Comparison of ENCODE assay signal across 8 cellular contexts in the genomic region with DNA sequence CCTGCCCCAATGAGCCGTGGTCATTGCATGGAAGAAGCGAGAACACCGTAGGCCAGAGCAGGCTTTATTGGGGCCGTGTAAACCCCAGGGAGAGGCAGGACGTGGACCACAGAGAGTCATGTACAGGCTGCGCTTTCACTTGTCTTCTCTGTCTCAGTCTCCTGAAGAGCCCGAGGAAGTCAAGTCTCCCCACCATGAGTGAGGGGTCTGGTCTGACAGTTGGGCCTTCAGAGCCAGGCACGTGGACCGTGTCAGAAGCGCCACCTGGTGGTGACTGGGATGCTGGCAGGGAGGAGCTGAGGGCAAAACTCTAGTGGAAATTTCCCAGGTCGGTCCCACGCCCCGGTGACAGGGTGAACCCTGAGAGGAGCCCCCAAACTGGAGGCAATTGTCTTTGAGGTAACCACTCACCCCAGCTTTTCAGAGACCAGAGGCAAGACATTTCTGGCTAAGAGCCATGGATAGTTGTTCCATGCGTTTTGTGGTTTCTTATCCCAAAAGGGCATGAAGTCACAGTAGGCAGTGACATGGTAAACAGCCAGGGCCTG. TPM values are rescaled to one million over a fixed set of nuclear protein-coding genes. Genes with fewer than 3 reads are reported as not detected.
A peak's percentile ranks its signal among the peaks of the same experiment; 100 is the strongest.
DNase-seq lines count a peak whose midpoint lies in the region; FAIRE-seq and TF ChIP-seq lines count a peak whose summit lies in the region.

No MANE protein-coding gene starts in this region.

- TF ChIP-seq CTCF in AG04449 (IDR thresholded peaks at IDR 0.05; ENCODE audit: insufficient read depth, low read length, missing control alignments) (peak; percentile 94), esophagus muscularis mucosa (IDR thresholded peaks at IDR 0.05) (peak; percentile 86 to 95 (median 90)), neural cell (IDR thresholded peaks at IDR 0.05; ENCODE audit: poor library complexity, severe bottlenecking) (peak; percentile 78), stomach (IDR thresholded peaks at IDR 0.05) (peak in 6 of 7 experiments; percentile 18 to 97 (median 92))

- H3K27ac ChIP-seq in esophagus muscularis mucosa (replicated peaks in 1 of 4) (peak overlapping the region in 2 of 4 donors; percentile 42 to 64), neural cell (ENCODE audit: low read length) (no peak overlapping the region), stomach (peak overlapping the region in 2 of 5 donors; percentile 14 to 37)

- TF ChIP-seq POLR2A in esophagus muscularis mucosa (IDR thresholded peaks at IDR 0.05; ENCODE audit: low read depth), result no peak
- no peak for TF ChIP-seq POLR2A in stomach (IDR thresholded peaks at IDR 0.05)

- H3K36me3 ChIP-seq in esophagus muscularis mucosa (peaks cover 29 to 58% (median 39%) of the 10 kb centered on the region in 4 donors), neural cell (ENCODE audit: insufficient read depth, low read length) (no peaks in the 10 kb centered on the region), stomach (peaks cover 27 to 63% (median 47%) of the 10 kb centered on the region in 4 donors)

- intact Hi-C loops in esophagus muscularis mucosa (cut with DNase I), result loop anchor here (2.0 kb wide), 1 partner anchor 45 kb away; no protein-coding TSS in a partner anchor
- intact Hi-C loops in stomach (cut with DNase I; ENCODE audit: low total_unique reads), result loop anchor here (5.0 kb wide), 1 partner anchor 43 kb away; no protein-coding TSS in a partner anchor

- H3K27me3 ChIP-seq in esophagus muscularis mucosa (no peaks in the 10 kb centered on the region), neural cell (ENCODE audit: insufficient read depth, low read depth, low read length) (no peaks in the 10 kb centered on the region), stomach (no peaks in the 10 kb centered on the region)

- H3K4me1 ChIP-seq in esophagus muscularis mucosa (peaks cover 30 to 35% (median 32%) of the 10 kb centered on the region in 4 donors), stomach (peaks cover 4 to 30% (median 21%) of the 10 kb centered on the region in 4 donors)

- H3K79me2 ChIP-seq in neural cell (replicated peaks; ENCODE audit: insufficient read depth, low read length), result no peaks in the 10 kb centered on the region

- no peak for TF ChIP-seq EP300 in esophagus muscularis mucosa (IDR thresholded peaks at IDR 0.05)
- no peak for TF ChIP-seq EP300 in neural cell (conservative IDR thresholded peaks at IDR 0.05; ENCODE audit: poor library complexity, severe bottlenecking)
- no peak for TF ChIP-seq EP300 in stomach (IDR thresholded peaks at IDR 0.05)

- H3K4me2 ChIP-seq in neural cell (ENCODE audit: low read length), result no peak overlapping the region

- POLR2A ChIA-PET in AG04449 (lab: Yijun Ruan, JAX), result interaction anchor here (1.5 to 1.7 kb wide), 2 partner anchors 12 to 44 kb away, joined by 3 to 8 read pairs; no protein-coding TSS in a partner anchor

- no peak overlapping the region for H3K9ac ChIP-seq in neural cell (ENCODE audit: low read length)

- H3K4me3 ChIP-seq in AG04449 (ENCODE audit: low read depth, low read length) (no peak overlapping the region), esophagus muscularis mucosa (no peak overlapping the region), neural cell (ENCODE audit: low read length) (no peak overlapping the region), stomach (no peak overlapping the region)

- no peaks in the 10 kb centered on the region for H3F3A ChIP-seq in neural cell (ENCODE audit: insufficient read depth, low read length, poor library complexity, severe bottlenecking)

- peak; percentile 58 for TF ChIP-seq RAD21 in neural cell (conservative IDR thresholded peaks at IDR 0.05)

- DNase-seq in AG04449 (ENCODE audit: low read depth, low spot score) (no peak), GM18507 (ENCODE audit: extremely low spot score, insufficient read length, low read depth) (peak; percentile 67), NOMO-1 treated with DMSO at 0.1 percent for 48 hours (lab: John Stamatoyannopoulos, UW; ENCODE audit: unreplicated experiment) (peak; percentile 37), activated T-cell treated with anti-CD3 and anti-CD28 coated beads for 48 hours (ENCODE audit: low read depth) (peak; percentile 69), esophagus muscularis mucosa (ENCODE audit: extremely low spot score) (no peak), stomach (peak; percentile 77), NCI-H774 (lab: John Stamatoyannopoulos, UW) (no peak)

- WGBS in esophagus muscularis mucosa, result 80% methylated on average over 7 of the region's 14 CpGs
- WGBS in stomach, 5 donors, result 38 to 50% (median 45%) methylated on average over 12 to 14 of the region's 14 CpGs

- no peaks in the 10 kb centered on the region for H3K9me2 ChIP-seq in neural cell (ENCODE audit: insufficient read depth, low read length)

- no peaks in the 10 kb centered on the region for H4K20me1 ChIP-seq in neural cell (ENCODE audit: insufficient read depth)

- H2AFZ ChIP-seq in neural cell (ENCODE audit: low read depth, low read length), result no peak overlapping the region

- H3K9me3 ChIP-seq in esophagus muscularis mucosa (no peaks in the 10 kb centered on the region), neural cell (ENCODE audit: low read length) (no peaks in the 10 kb centered on the region), stomach (no peaks in the 10 kb centered on the region)

- FAIRE-seq in GM18507 (lab: Jason Lieb, UNC), result peak; percentile 81

- CTCF ChIA-PET in AG04449 (lab: Yijun Ruan, JAX), result interaction anchor here (0.7 to 26.3 kb wide), 41 partner anchors 12 to 397 kb away, joined by 3 to 689 read pairs (median 4); partner anchors contain the start of genes ACYP1, DLST, LTBP2 and NEK9

TF ChIP-seq in neural cell, 6 proteins besides CTCF, POLR2A, EP300 and RAD21:
- peak; percentile 18 for TF ChIP-seq POLR2AphosphoS5 (IDR thresholded peaks at IDR 0.05)
- no peak for TF ChIP-seq TAF1 (IDR thresholded peaks at IDR 0.05; ENCODE audit: low read depth)
- TF ChIP-seq, protein P1, sequence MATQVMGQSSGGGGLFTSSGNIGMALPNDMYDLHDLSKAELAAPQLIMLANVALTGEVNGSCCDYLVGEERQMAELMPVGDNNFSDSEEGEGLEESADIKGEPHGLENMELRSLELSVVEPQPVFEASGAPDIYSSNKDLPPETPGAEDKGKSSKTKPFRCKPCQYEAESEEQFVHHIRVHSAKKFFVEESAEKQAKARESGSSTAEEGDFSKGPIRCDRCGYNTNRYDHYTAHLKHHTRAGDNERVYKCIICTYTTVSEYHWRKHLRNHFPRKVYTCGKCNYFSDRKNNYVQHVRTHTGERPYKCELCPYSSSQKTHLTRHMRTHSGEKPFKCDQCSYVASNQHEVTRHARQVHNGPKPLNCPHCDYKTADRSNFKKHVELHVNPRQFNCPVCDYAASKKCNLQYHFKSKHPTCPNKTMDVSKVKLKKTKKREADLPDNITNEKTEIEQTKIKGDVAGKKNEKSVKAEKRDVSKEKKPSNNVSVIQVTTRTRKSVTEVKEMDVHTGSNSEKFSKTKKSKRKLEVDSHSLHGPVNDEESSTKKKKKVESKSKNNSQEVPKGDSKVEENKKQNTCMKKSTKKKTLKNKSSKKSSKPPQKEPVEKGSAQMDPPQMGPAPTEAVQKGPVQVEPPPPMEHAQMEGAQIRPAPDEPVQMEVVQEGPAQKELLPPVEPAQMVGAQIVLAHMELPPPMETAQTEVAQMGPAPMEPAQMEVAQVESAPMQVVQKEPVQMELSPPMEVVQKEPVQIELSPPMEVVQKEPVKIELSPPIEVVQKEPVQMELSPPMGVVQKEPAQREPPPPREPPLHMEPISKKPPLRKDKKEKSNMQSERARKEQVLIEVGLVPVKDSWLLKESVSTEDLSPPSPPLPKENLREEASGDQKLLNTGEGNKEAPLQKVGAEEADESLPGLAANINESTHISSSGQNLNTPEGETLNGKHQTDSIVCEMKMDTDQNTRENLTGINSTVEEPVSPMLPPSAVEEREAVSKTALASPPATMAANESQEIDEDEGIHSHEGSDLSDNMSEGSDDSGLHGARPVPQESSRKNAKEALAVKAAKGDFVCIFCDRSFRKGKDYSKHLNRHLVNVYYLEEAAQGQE (IDR thresholded peaks at IDR 0.05; ENCODE audit: borderline replicate concordance), result no peak
- peak; percentile 72 for TF ChIP-seq SMC3 (conservative IDR thresholded peaks at IDR 0.05; ENCODE audit: poor library complexity)
- TF ChIP-seq MXI1 (conservative IDR thresholded peaks at IDR 0.05; ENCODE audit: poor library complexity, severe bottlenecking), result peak; percentile 27
- TF ChIP-seq EZH2 (IDR thresholded peaks at IDR 0.05; ENCODE audit: borderline replicate concordance, insufficient read depth, low read length, poor library complexity, severe bottlenecking), result no peak
TF ChIP-seq in neural cell: peak in this region for 3.

RNA-seq across cellular contexts. Expression of gene RPS6KL1, which starts 17.4 kb away (rescaled TPM):
- total RNA-seq in esophagus muscularis mucosa (1 to 10 TPM; 5.3 to 9.7 (median 7.7) TPM), stomach (1 to 10 TPM in 2 of 5 donors, not detected in 3; 1.3 to 2.0 TPM)
- polyA plus RNA-seq in neural cell (147 and 187 TPM in 2 replicates), stomach (1 to 10 TPM in 2 of 3 donors, under 1 TPM in 1; 0.92 to 2.5 (median 2.0) TPM)
- polyA minus RNA-seq in neural cell, result 93.8 and 115 TPM in 2 replicates

RNA-seq across cellular contexts. Expression of gene DLST, which starts 24.0 kb away (rescaled TPM):
- total RNA-seq in esophagus muscularis mucosa (10 to 100 TPM; 72.7 to 96.2 (median 88.5) TPM), stomach (100 to 1,000 TPM in 2 of 5 donors, 10 to 100 TPM in 3; 25.1 to 125 (median 88.5) TPM)
- polyA plus RNA-seq in neural cell (56.5 and 59.7 TPM in 2 replicates), stomach (10 to 100 TPM; 42.0 to 64.8 (median 45.9) TPM)
- 51.6 and 64.9 TPM in 2 replicates for polyA minus RNA-seq in neural cell

RNA-seq across cellular contexts. Expression of gene PROX2, which starts 29.7 kb away (rescaled TPM):
- not detected for total RNA-seq in esophagus muscularis mucosa
- not detected in 2 replicates for polyA plus RNA-seq in neural cell
- not detected in 2 replicates for polyA minus RNA-seq in neural cell
- not detected for total RNA-seq in stomach
- polyA plus RNA-seq in stomach, result not detected

RNA-seq across cellular contexts. Expression of gene PGF, which starts 49.7 kb away (rescaled TPM):
- total RNA-seq in esophagus muscularis mucosa (10 to 100 TPM; 16.7 to 69.6 (median 18.4) TPM), stomach (10 to 100 TPM in 1 of 5 donors, 1 to 10 TPM in 3, not detected in 1; 1.8 to 13.3 (median 8.1) TPM)
- polyA plus RNA-seq in neural cell (0.28 TPM in 1 of 2 replicates, not detected in the other), stomach (1 to 10 TPM; 3.7 to 7.2 (median 4.8) TPM)
- not detected in 2 replicates for polyA minus RNA-seq in neural cell

Comparison
In these comparisons a context has a peak if more than half of its experiments do, and no peak if none do; other contexts are left out.
1. DNase-seq: peak in GM18507 (single experiment), NOMO-1 treated with DMSO at 0.1 percent for 48 hours (single experiment), activated T-cell treated with anti-CD3 and anti-CD28 coated beads for 48 hours (single experiment) and stomach (single experiment); none in AG04449 (single experiment), esophagus muscularis mucosa (single experiment) and NCI-H774 (single experiment).
2. Peak in every context shown above with its lines, with median percentiles within 50 percentile points of each other: CTCF ChIP-seq.